In the genomic region with DNA sequence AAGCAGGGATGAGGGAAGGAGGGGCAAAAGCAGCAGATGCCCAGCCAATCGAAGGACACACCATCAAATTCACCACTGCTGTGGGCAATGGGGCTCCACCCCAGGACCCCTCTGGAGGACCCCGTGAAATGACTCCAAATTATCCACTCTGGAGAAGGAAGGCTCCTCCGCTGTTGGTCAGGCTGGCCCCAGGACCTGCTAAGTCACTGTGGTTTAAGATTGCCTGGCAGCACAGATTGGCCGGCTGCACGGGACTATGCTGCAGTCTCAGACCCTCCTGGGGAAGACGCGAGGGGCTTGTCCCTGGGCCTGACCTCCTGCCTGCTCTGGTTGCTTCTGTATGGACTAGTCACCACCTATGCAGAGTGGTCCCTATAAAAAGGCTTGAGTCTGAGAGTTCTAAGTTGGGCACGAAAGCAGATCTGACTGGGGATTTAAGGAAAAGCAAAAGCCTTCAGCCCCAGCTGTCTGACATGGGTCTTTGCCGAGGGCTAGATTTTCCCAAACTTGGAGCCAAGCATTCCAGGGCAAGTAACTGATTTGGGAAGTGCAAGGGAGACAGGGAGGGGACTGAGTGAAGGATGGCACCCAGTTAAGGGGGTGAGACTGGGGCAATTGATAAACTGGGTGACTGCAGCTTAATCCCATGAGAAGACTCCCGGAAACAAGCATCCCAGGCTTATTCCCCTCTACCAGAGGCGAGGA, we compare ENCODE assay signal across 24 cellular contexts.
A peak's percentile ranks its signal among the peaks of the same experiment; 100 is the strongest.
DNase-seq lines count a peak whose midpoint lies in the region; ATAC-seq and TF ChIP-seq lines count a peak whose summit lies in the region.
"Had no signal": no experiment of that assay in that cellular context is flagged by ENCODE, and none has a peak within 500 bp of the region (broad histone marks: within the 10 kb centered on the region; RNA-seq: fewer than 3 reads in every experiment).

No MANE protein-coding gene starts in this region.

- H3K9me3 Mint-ChIP-seq in activated T-cell treated with anti-CD3 and anti-CD28 coated beads, Interleukin-2, amount 50 U/mL, for 72 hours: no peaks in the 10 kb centered on the region

- H3K36me3 Mint-ChIP-seq in activated T-cell treated with anti-CD3 and anti-CD28 coated beads, Interleukin-2, amount 50 U/mL, for 72 hours (ENCODE audit: insufficient read depth in 2 of 2): no peaks in the 10 kb centered on the region
- H3K36me3 Mint-ChIP-seq: CD4-positive, CD25-positive, alpha-beta regulatory T cell had no signal

- H2AK5ac ChIP-seq in mesenchymal stem cell (ENCODE audit: low read length, severe bottlenecking): no peak overlapping the region
- H2AK5ac ChIP-seq in neuronal stem cell (ENCODE audit: low read depth, low read length): no peak overlapping the region

- no peak overlapping the region for H3K14ac ChIP-seq in mesenchymal stem cell (ENCODE audit: low read length in 2 of 2)
- H3K14ac ChIP-seq in neuronal stem cell (ENCODE audit: low read length): no peak overlapping the region

- ATAC-seq in Right ventricle myocardium superior (ENCODE audit: poor library complexity): no peak
- no peak for ATAC-seq in activated T-cell treated with anti-CD3 and anti-CD28 coated beads, Interleukin-2, amount 50 U/mL, for 72 hours (replicated peaks in 1 of 2)

- H3K36me3 ChIP-seq in right atrium auricular region (no peaks in the 10 kb centered on the region), mesenchymal stem cell (ENCODE audit: control insufficient read depth in 1 of 2, insufficient read depth in 2 of 2, low read depth in 1 of 2, low read length in 2 of 2) (no peaks in the 10 kb centered on the region), neuronal stem cell (replicated peaks in 1 of 2; ENCODE audit: control insufficient read depth in 2 of 2, insufficient read depth in 2 of 2, low read length in 2 of 2) (no peaks in the 10 kb centered on the region)
- H3K36me3 ChIP-seq: BLaER1, MG63 had no signal

- no peak overlapping the region for H3K9ac ChIP-seq in mesenchymal stem cell (ENCODE audit: low read length)
- H3K9ac ChIP-seq in neuronal stem cell (ENCODE audit: low read depth, low read length, poor library complexity): no peak overlapping the region
- H3K9ac ChIP-seq: BLaER1 had no signal

- H2BK120ac ChIP-seq in mesenchymal stem cell (ENCODE audit: low read depth, low read length): no peak overlapping the region
- H2BK120ac ChIP-seq in neuronal stem cell (ENCODE audit: low read depth, low read length): peak overlapping the region; percentile 7

- TF ChIP-seq CTCF in right atrium auricular region (IDR thresholded peaks at IDR 0.05): no peak

- H3K9me3 ChIP-seq in right atrium auricular region: no peaks in the 10 kb centered on the region
- no peaks in the 10 kb centered on the region for H3K9me3 ChIP-seq in mesenchymal stem cell (ENCODE audit: control insufficient read depth, low read length)
- H3K9me3 ChIP-seq in neuronal stem cell (replicated peaks in 1 of 2; ENCODE audit: control insufficient read depth in 2 of 2, insufficient read depth in 1 of 2, low read depth in 1 of 2, low read length in 2 of 2): no peaks in the 10 kb centered on the region
- H3K9me3 ChIP-seq: BLaER1, MG63 had no signal

- H4K8ac ChIP-seq in mesenchymal stem cell (ENCODE audit: low read length) (no peak overlapping the region), neuronal stem cell (ENCODE audit: low read depth, low read length) (no peak overlapping the region)

- H3K4me1 Mint-ChIP-seq in activated T-cell treated with anti-CD3 and anti-CD28 coated beads, Interleukin-2, amount 50 U/mL, for 72 hours (ENCODE audit: low read depth): no peaks in the 10 kb centered on the region

- intact Hi-C loops in Right ventricle myocardium superior (cut with DNase I): no loop called here

- H2BK15ac ChIP-seq in mesenchymal stem cell (ENCODE audit: low read depth, poor library complexity, severe bottlenecking) (no peak overlapping the region), neuronal stem cell (ENCODE audit: low read length) (no peak overlapping the region)

- H2AFZ ChIP-seq in mesenchymal stem cell (ENCODE audit: low read depth, low read length) (no peak overlapping the region), neuronal stem cell (ENCODE audit: low read length) (no peak overlapping the region)

- H3K27me3 ChIP-seq in right atrium auricular region (no peaks in the 10 kb centered on the region), mesenchymal stem cell (ENCODE audit: control insufficient read depth in 1 of 2, insufficient read depth in 1 of 2, low read length in 2 of 2) (no peaks in the 10 kb centered on the region), neuronal stem cell (ENCODE audit: control insufficient read depth in 3 of 3, insufficient read depth in 3 of 3, low read depth in 1 of 3, low read length in 3 of 3) (no peaks in the 10 kb centered on the region)
- H3K27me3 ChIP-seq: BLaER1, MG63 had no signal

- no peak overlapping the region for H3K4me3 ChIP-seq in right atrium auricular region
- H3K4me3 ChIP-seq in mesenchymal stem cell (ENCODE audit: insufficient read depth in 1 of 2, low read depth in 1 of 2, low read length in 2 of 2): no peak overlapping the region
- no peak overlapping the region for H3K4me3 ChIP-seq in neuronal stem cell (ENCODE audit: low read length in 2 of 2)
- H3K4me3 ChIP-seq: BLaER1, MG63 had no signal

- no peak overlapping the region for H3K18ac ChIP-seq in mesenchymal stem cell (ENCODE audit: low read depth in 1 of 2, low read length in 2 of 2)
- H3K18ac ChIP-seq in neuronal stem cell (ENCODE audit: low read length): no peak overlapping the region

- peaks cover 19% of the 10 kb centered on the region for H3K27me3 Mint-ChIP-seq in activated T-cell treated with anti-CD3 and anti-CD28 coated beads, Interleukin-2, amount 50 U/mL, for 72 hours (ENCODE audit: low read depth)

- H3K27ac ChIP-seq in right atrium auricular region: no peak overlapping the region
- no peak overlapping the region for H3K27ac ChIP-seq in mesenchymal stem cell (ENCODE audit: low read length, poor library complexity, severe bottlenecking)
- H3K27ac ChIP-seq in neuronal stem cell (replicated peaks; ENCODE audit: low read length): no peak overlapping the region
- H3K27ac ChIP-seq: BLaER1 had no signal

- H3K79me1 ChIP-seq in mesenchymal stem cell (replicated peaks; ENCODE audit: low read length, poor library complexity, severe bottlenecking) (no peaks in the 10 kb centered on the region), neuronal stem cell (ENCODE audit: low read depth, low read length) (no peaks in the 10 kb centered on the region)

- DNase-seq in right atrium auricular region (ENCODE audit: low spot score) (peak; percentile 53), Right ventricle myocardium superior (no peak), mesenchymal stem cell (no peak), neuronal stem cell (ENCODE audit: low spot score) (no peak), ureter (ENCODE audit: low spot score) (peak; percentile 22), NOMO-1 (lab: John Stamatoyannopoulos, UW; ENCODE audit: unreplicated experiment in 2 of 2) (no peak), OCI-M1 (lab: John Stamatoyannopoulos, UW) (no peak)
- DNase-seq in activated T-cell treated with anti-CD3 and anti-CD28 coated beads, Interleukin-2, amount 50 U/mL, for 72 hours: no peak
- DNase-seq: CD4-positive, CD25-positive, alpha-beta regulatory T cell; DMS153; DND-41; KG1; MG63; NCI-H1105 treated with DMSO at 0.1 percent for 48 hours; NCI-H146; NCI-H1930; NCI-H2107; NCI-H446; NCI-H526; NCI-H82; NK-92 treated with Interleukin-12 subunit alpha and Interleukin-12 subunit beta, amount 100 ng/mL, for 24 hours; RPMI8226; SHP77 had no signal

- no peak overlapping the region for H3K27ac Mint-ChIP-seq in activated T-cell treated with anti-CD3 and anti-CD28 coated beads, Interleukin-2, amount 50 U/mL, for 72 hours

- H3K4me2 ChIP-seq in mesenchymal stem cell (ENCODE audit: low read length, poor library complexity, severe bottlenecking): no peak overlapping the region
- no peak overlapping the region for H3K4me2 ChIP-seq in neuronal stem cell (ENCODE audit: insufficient read depth, low read length, poor library complexity, severe bottlenecking)

- H3K23ac ChIP-seq in mesenchymal stem cell (ENCODE audit: low read length in 2 of 2) (no peak overlapping the region), neuronal stem cell (ENCODE audit: low read depth, low read length, poor library complexity) (no peak overlapping the region)

- no peak overlapping the region for H2BK12ac ChIP-seq in mesenchymal stem cell (ENCODE audit: low read length in 2 of 2)
- no peak overlapping the region for H2BK12ac ChIP-seq in neuronal stem cell (ENCODE audit: low read length)

- H4K91ac ChIP-seq in mesenchymal stem cell (ENCODE audit: low read length) (peak overlapping the region; percentile 9), neuronal stem cell (ENCODE audit: low read depth, low read length, poor library complexity) (no peak overlapping the region)

- H3K4ac ChIP-seq in mesenchymal stem cell (ENCODE audit: low read depth in 1 of 2, low read length in 2 of 2) (no peak overlapping the region), neuronal stem cell (ENCODE audit: low read length) (no peak overlapping the region)

- H2BK5ac ChIP-seq in mesenchymal stem cell (ENCODE audit: low read depth, low read length, poor library complexity, severe bottlenecking) (no peak overlapping the region), neuronal stem cell (ENCODE audit: low read length) (no peak overlapping the region)

- H3K4me1 ChIP-seq in right atrium auricular region (peaks cover 0 to 17% of the 10 kb centered on the region in 2 donors), mesenchymal stem cell (ENCODE audit: control insufficient read depth, insufficient read depth, low read depth, low read length) (peaks cover 3% of the 10 kb centered on the region), neuronal stem cell (ENCODE audit: control insufficient read depth in 2 of 2, insufficient read depth in 1 of 2, low read depth in 1 of 2, low read length in 2 of 2) (peaks cover 0 to 3% of the 10 kb centered on the region in 2 donors)

- H3K4me3 Mint-ChIP-seq in activated T-cell treated with anti-CD3 and anti-CD28 coated beads, Interleukin-2, amount 50 U/mL, for 72 hours: no peak overlapping the region
- H3K4me3 Mint-ChIP-seq: CD4-positive, CD25-positive, alpha-beta regulatory T cell had no signal

- WGBS in mesenchymal stem cell: 94% methylated on average over 11 of the region's 11 CpGs
- WGBS in neuronal stem cell (ENCODE audit: extremely low coverage in 2 of 2, insufficient read length in 2 of 2, insufficient replicate concordance in 1 of 2), 2 donors: no CpG with 5 or more reads among the region's 11 CpGs

Comparison
In these comparisons a context has a peak if more than half of its experiments do, and no peak if none do; other contexts are left out.
1. DNase-seq: peak in right atrium auricular region (single experiment) and ureter (single experiment); none in Right ventricle myocardium superior (single experiment), mesenchymal stem cell (single experiment), neuronal stem cell (single experiment), NOMO-1 (0 of 2), OCI-M1 (single experiment) and activated T-cell treated with anti-CD3 and anti-CD28 coated beads, Interleukin-2, amount 50 U/mL, for 72 hours (0 of 2).